ENCODE assay signal across 21 cellular contexts in the genomic region with DNA sequence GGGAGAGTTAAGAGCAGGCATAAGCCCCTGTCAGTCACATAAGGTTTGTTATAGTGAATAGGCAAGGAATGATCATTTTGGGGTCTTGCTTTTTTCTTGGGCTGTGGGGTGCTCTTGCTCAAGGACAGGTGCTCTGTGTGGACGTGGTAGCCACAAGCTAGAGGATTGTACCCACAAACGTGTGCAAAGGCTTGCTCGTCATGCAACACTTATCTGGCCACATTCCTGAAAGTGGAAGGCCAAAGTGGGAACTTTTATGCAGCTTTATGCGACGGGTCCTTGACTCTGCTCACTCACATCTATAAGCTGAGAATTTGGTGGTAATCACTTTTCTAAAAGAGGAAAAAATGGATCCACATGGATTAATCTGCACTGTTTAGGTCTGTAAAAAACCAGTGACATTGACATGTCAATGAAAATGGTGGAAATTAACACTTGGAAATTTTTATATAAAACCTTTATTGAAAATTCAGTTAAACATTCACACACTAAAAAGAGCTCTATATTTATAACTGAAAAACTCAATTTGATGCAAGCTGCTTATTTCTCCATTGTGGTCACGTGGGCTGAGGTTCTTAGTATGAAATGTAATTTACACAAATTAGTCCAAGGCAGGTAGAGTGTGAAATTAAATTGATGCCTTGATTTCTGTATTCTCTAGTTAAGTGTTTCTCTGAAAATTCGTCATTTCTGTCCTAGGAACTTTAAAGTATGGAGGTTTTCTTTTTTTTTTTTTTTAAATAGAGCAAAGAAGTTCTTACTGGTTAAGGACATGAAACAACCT.
DNase-seq lines count a peak whose midpoint lies in the region; ATAC-seq and TF ChIP-seq lines count a peak whose summit lies in the region.
"Had no signal": no experiment of that assay in that cellular context is flagged by ENCODE, and none has a peak within 500 bp of the region (broad histone marks: within the 10 kb centered on the region; RNA-seq: fewer than 3 reads in every experiment).

No MANE protein-coding gene starts in this region.

- H3K27ac ChIP-seq in caudate nucleus (ENCODE audit: low read depth, low read length): peak overlapping the region; percentile 41
- peak overlapping the region in 2 of 3 donors; percentile 41 to 64 for H3K27ac ChIP-seq in thyroid gland
- H3K27ac ChIP-seq in gastroesophageal sphincter: no peak overlapping the region
- no peak overlapping the region for H3K27ac ChIP-seq in WERI-Rb-1
- H3K27ac ChIP-seq: 22Rv1, GM23248 had no signal

- 41 to 47% methylated on average over 7 of the region's 7 CpGs for WGBS in thyroid gland, 2 donors
- WGBS in gastroesophageal sphincter (ENCODE audit: low coverage in 1 of 2), 2 donors: 75 to 76% methylated on average over 6 to 7 of the region's 7 CpGs

- POLR2A ChIA-PET in activated CD4-positive, alpha-beta T cell treated with anti-CD3 and anti-CD28 coated beads for 36 hours (lab: Charles Lee): no interaction called here

- H3K36me3 Mint-ChIP-seq in activated CD4-positive, alpha-beta T cell treated with anti-CD3 and anti-CD28 coated beads for 36 hours (ENCODE audit: low read depth): peaks cover 19% of the 10 kb centered on the region

- TF ChIP-seq EP300 in gastroesophageal sphincter (IDR thresholded peaks at IDR 0.05): no peak

- peak; percentile 59 for ATAC-seq in activated CD4-positive, alpha-beta T cell treated with anti-CD3 and anti-CD28 coated beads for 36 hours
- ATAC-seq in stimulated activated naive CD8-positive, alpha-beta T cell treated with anti-CD3 and anti-CD28 coated beads, Interleukin-15, amount 100 ng/mL, for 72 hours: peak; percentile 60
- ATAC-seq in stimulated activated naive CD8-positive, alpha-beta T cell treated with anti-CD3 and anti-CD28 coated beads, Interleukin-15, Interleukin-2, amounts not matched to agents 100 U/mL and 50 U/mL, for 24 hours: no peak
- no peak for ATAC-seq in gastroesophageal sphincter
- ATAC-seq: HCT116 had no signal

- H3K27me3 ChIP-seq in thyroid gland (no peaks in the 10 kb centered on the region), gastroesophageal sphincter (no peaks in the 10 kb centered on the region), WERI-Rb-1 (ENCODE audit: insufficient read depth, low read depth, severe bottlenecking) (no peaks in the 10 kb centered on the region)

- no peaks in the 10 kb centered on the region for H3K9me3 Mint-ChIP-seq in activated CD4-positive, alpha-beta T cell treated with anti-CD3 and anti-CD28 coated beads for 36 hours (ENCODE audit: low read depth)
- H3K9me3 Mint-ChIP-seq in stimulated activated naive CD8-positive, alpha-beta T cell treated with anti-CD3 and anti-CD28 coated beads, Interleukin-15, amount 100 ng/mL, for 72 hours: peaks cover 0 to 6% of the 10 kb centered on the region in 2 donors

- no peaks in the 10 kb centered on the region for H3K27me3 Mint-ChIP-seq in activated CD4-positive, alpha-beta T cell treated with anti-CD3 and anti-CD28 coated beads for 36 hours
- H3K27me3 Mint-ChIP-seq in stimulated activated naive CD8-positive, alpha-beta T cell treated with anti-CD3 and anti-CD28 coated beads, Interleukin-15, amount 100 ng/mL, for 72 hours: no peaks in the 10 kb centered on the region
- H3K27me3 Mint-ChIP-seq: CD4-positive, CD25-positive, alpha-beta regulatory T cell had no signal

- DNase-seq in activated CD4-positive, alpha-beta T cell treated with anti-CD3 and anti-CD28 coated beads for 36 hours: peak; percentile 30
- DNase-seq in activated CD4-positive, alpha-beta T cell treated with anti-CD3 and anti-CD28 coated beads for 4 hours: no peak
- no peak for DNase-seq in stimulated activated naive CD8-positive, alpha-beta T cell treated with anti-CD3 and anti-CD28 coated beads, Interleukin-15, amount 100 ng/mL, for 72 hours
- DNase-seq in stimulated activated naive CD8-positive, alpha-beta T cell treated with anti-CD3 and anti-CD28 coated beads, Interleukin-15, Interleukin-2, amounts not matched to agents 100 U/mL and 50 U/mL, for 24 hours: no peak
- DNase-seq in caudate nucleus (lab: John Stamatoyannopoulos, UW) (no peak), thyroid gland (peak in 1 of 2 donors; percentile 53), WERI-Rb-1 (no peak)
- DNase-seq: AML-193; CD4-positive, CD25-positive, alpha-beta regulatory T cell; COR-L47; DMS 273 treated with DMSO at 0.1 percent for 48 hours; GM23248; MV-4-11; NCI-H1694 treated with DMSO at 0.1 percent for 48 hours; NCI-H510A; NCI-H774; OCI-M1; SHP77 had no signal

- H3K9me3 ChIP-seq in thyroid gland: no peaks in the 10 kb centered on the region
- no peaks in the 10 kb centered on the region for H3K9me3 ChIP-seq in gastroesophageal sphincter
- H3K9me3 ChIP-seq in WERI-Rb-1 (ENCODE audit: severe bottlenecking): no peaks in the 10 kb centered on the region

- no peak overlapping the region for H3K4me3 Mint-ChIP-seq in activated CD4-positive, alpha-beta T cell treated with anti-CD3 and anti-CD28 coated beads for 36 hours
- no peak overlapping the region for H3K4me3 Mint-ChIP-seq in stimulated activated naive CD8-positive, alpha-beta T cell treated with anti-CD3 and anti-CD28 coated beads, Interleukin-15, amount 100 ng/mL, for 72 hours
- H3K4me3 Mint-ChIP-seq: CD4-positive, CD25-positive, alpha-beta regulatory T cell had no signal

- H3K4me3 ChIP-seq in thyroid gland (replicated peaks in 1 of 3) (no peak overlapping the region), gastroesophageal sphincter (no peak overlapping the region), WERI-Rb-1 (ENCODE audit: low read depth, low read length) (no peak overlapping the region)
- H3K4me3 ChIP-seq: GM23248 had no signal

- peaks cover 31% of the 10 kb centered on the region for H3K4me1 Mint-ChIP-seq in activated CD4-positive, alpha-beta T cell treated with anti-CD3 and anti-CD28 coated beads for 36 hours
- peaks cover 50% of the 10 kb centered on the region for H3K4me1 Mint-ChIP-seq in stimulated activated naive CD8-positive, alpha-beta T cell treated with anti-CD3 and anti-CD28 coated beads, Interleukin-15, amount 100 ng/mL, for 72 hours

- no peaks in the 10 kb centered on the region for H3K36me3 ChIP-seq in thyroid gland
- no peaks in the 10 kb centered on the region for H3K36me3 ChIP-seq in gastroesophageal sphincter
- peaks cover 47% of the 10 kb centered on the region for H3K36me3 ChIP-seq in WERI-Rb-1

- H3K27ac Mint-ChIP-seq in activated CD4-positive, alpha-beta T cell treated with anti-CD3 and anti-CD28 coated beads for 36 hours: no peak overlapping the region
- no peak overlapping the region for H3K27ac Mint-ChIP-seq in stimulated activated naive CD8-positive, alpha-beta T cell treated with anti-CD3 and anti-CD28 coated beads, Interleukin-15, amount 100 ng/mL, for 72 hours
- H3K27ac Mint-ChIP-seq: CD4-positive, CD25-positive, alpha-beta regulatory T cell had no signal

- intact Hi-C loops in activated CD4-positive, alpha-beta T cell treated with anti-CD3 and anti-CD28 coated beads for 36 hours (cut with DNase I, micrococcal nuclease): no loop called here
- intact Hi-C loops in thyroid gland (cut with DNase I): no loop called here

- TF ChIP-seq POLR2A in thyroid gland (IDR thresholded peaks at IDR 0.05): no peak
- TF ChIP-seq POLR2A in gastroesophageal sphincter (IDR thresholded peaks at IDR 0.05): no peak

- CTCF ChIA-PET in activated CD4-positive, alpha-beta T cell treated with anti-CD3 and anti-CD28 coated beads for 36 hours (lab: Charles Lee): interaction anchor here (0.6 to 1.5 kb wide), 5 partner anchors 12 to 365 kb away, joined by 3 to 5 read pairs (median 4); no protein-coding TSS in a partner anchor

- H3K4me1 ChIP-seq in thyroid gland (peaks cover 16 to 28% of the 10 kb centered on the region in 2 donors), gastroesophageal sphincter (no peaks in the 10 kb centered on the region)

- TF ChIP-seq CTCF in thyroid gland (IDR thresholded peaks at IDR 0.05): no peak
- no peak for TF ChIP-seq CTCF in gastroesophageal sphincter (IDR thresholded peaks at IDR 0.05)
- no peak for TF ChIP-seq CTCF in WERI-Rb-1 (IDR thresholded peaks at IDR 0.05; ENCODE audit: low read depth, low read length)

Comparison
In these comparisons a context has a peak if more than half of its experiments do, and no peak if none do; other contexts are left out.
1. ATAC-seq: peak in activated CD4-positive, alpha-beta T cell treated with anti-CD3 and anti-CD28 coated beads for 36 hours (single experiment) and stimulated activated naive CD8-positive, alpha-beta T cell treated with anti-CD3 and anti-CD28 coated beads, Interleukin-15, amount 100 ng/mL, for 72 hours (single experiment); none in stimulated activated naive CD8-positive, alpha-beta T cell treated with anti-CD3 and anti-CD28 coated beads, Interleukin-15, Interleukin-2, amounts not matched to agents 100 U/mL and 50 U/mL, for 24 hours (single experiment) and gastroesophageal sphincter (single experiment).
2. H3K27ac ChIP-seq: peak in caudate nucleus (single experiment) and thyroid gland (2 of 3); none in gastroesophageal sphincter (0 of 4) and WERI-Rb-1 (single experiment).